10 cellular contexts compared by ENCODE assay signal in genomic region chr2:85935746-85936208, GRCh38. TPM values are rescaled to one million over a fixed set of nuclear protein-coding genes. Genes with fewer than 3 reads are reported as not detected.
DNase-seq lines count a peak whose midpoint lies in the region; ATAC-seq, FAIRE-seq and TF ChIP-seq lines count a peak whose summit lies in the region.
"Had no signal": no experiment of that assay in that cellular context is flagged by ENCODE, and none has a peak within 500 bp of the region (broad histone marks: within the 10 kb centered on the region; RNA-seq: fewer than 3 reads in every experiment).

No MANE protein-coding gene starts in this region.

- H3K4me1 ChIP-seq in NT2/D1 (ENCODE audit: insufficient read depth, insufficient read length) = no peaks in the 10 kb centered on the region
- peaks cover 5 to 8% (median 6%) of the 10 kb centered on the region in 4 experiments; a peak in 6 of 7 replicates for H3K4me1 ChIP-seq in H1 (replicated peaks in 1 of 4; ENCODE audit: control insufficient read depth in 3 of 4, insufficient read depth in 4 of 4, low read length in 3 of 4)

- H2BK12ac ChIP-seq in H1 (ENCODE audit: low read depth, low read length) = no peak overlapping the region

- no peak overlapping the region for H3K14ac ChIP-seq in H1 (ENCODE audit: insufficient read length)

- H3K23me2 ChIP-seq in H1 (ENCODE audit: low read depth, low read length) = no peaks in the 10 kb centered on the region

- TF ChIP-seq EP300 in H1 (IDR thresholded peaks at IDR 0.05; ENCODE audit: borderline replicate concordance in 1 of 2, low read depth in 2 of 2, low read length in 2 of 2) = no peak

- FAIRE-seq in H1 (lab: Jason Lieb, UNC) = no peak

- no peaks in the 10 kb centered on the region for H4K20me1 ChIP-seq in H1 (replicated peaks in 1 of 2; ENCODE audit: control insufficient read depth in 1 of 2, insufficient read depth in 2 of 2, low read length in 2 of 2)

- peak overlapping the region; percentile 32 to 42; a peak in 2 of 4 replicates for H3K4me2 ChIP-seq in H1 (ENCODE audit: insufficient read depth in 1 of 2, low read depth in 2 of 2, low read length in 2 of 2)

- TF ChIP-seq RAD21 in H1 (IDR thresholded peaks at IDR 0.05 in 1 of 2, conservative IDR thresholded peaks at IDR 0.05 in 1 of 2; ENCODE audit: low read depth in 2 of 2, low read length in 2 of 2) = no peak

- H3K9ac ChIP-seq in NT2/D1 (ENCODE audit: insufficient read length, low read depth) (no peak overlapping the region), H1 (replicated peaks in 1 of 4; ENCODE audit: extremely low read depth in 1 of 4, low read depth in 3 of 4, low read length in 3 of 4) (no peak overlapping the region)

- CTCF ChIA-PET in H1 (lab: Charles Lee; ENCODE audit: partially characterized antibody) = interaction anchor here (1.1 to 1.3 kb wide), 2 partner anchors 14 to 106 kb away, joined by 3 read pairs; no protein-coding TSS in a partner anchor

- no peaks in the 10 kb centered on the region for H3K36me3 ChIP-seq in NT2/D1 (ENCODE audit: insufficient read depth, insufficient read length, low read length)
- H3K36me3 ChIP-seq in H1 (ENCODE audit: control insufficient read depth in 2 of 4, insufficient read depth in 4 of 4, low read length in 3 of 4) = no peaks in the 10 kb centered on the region

- no peak overlapping the region for H2BK15ac ChIP-seq in H1 (ENCODE audit: low read length)

- no peak overlapping the region for H2AK5ac ChIP-seq in H1 (ENCODE audit: low read depth, low read length)

- H3K27me3 ChIP-seq in NT2/D1 (ENCODE audit: insufficient read depth, insufficient read length) (no peaks in the 10 kb centered on the region), H1 (replicated peaks in 1 of 4; ENCODE audit: control insufficient read depth in 3 of 4, extremely low read depth in 1 of 4, insufficient read depth in 3 of 4, low read length in 3 of 4) (no peaks in the 10 kb centered on the region)

- no peaks in the 10 kb centered on the region for H3K79me2 ChIP-seq in H1 (ENCODE audit: control insufficient read depth in 1 of 2, insufficient read depth in 2 of 2, low read length in 2 of 2)

- no peaks in the 10 kb centered on the region for H3K9me3 ChIP-seq in NT2/D1 (ENCODE audit: insufficient read depth, low read length)
- H3K9me3 ChIP-seq in H1 (ENCODE audit: insufficient read depth in 2 of 2, low read depth in 1 of 2, low read length in 1 of 2) = peaks cover 0 to 3% of the 10 kb centered on the region in 2 experiments; a peak in 1 of 4 replicates

- DNase-seq in ELF-1 (ENCODE audit: low read depth, low spot score) (peak; percentile 78), NT2/D1 (ENCODE audit: low read depth, low spot score) (peak; percentile 70), H1 (ENCODE audit: low read depth in 1 of 2, low spot score in 2 of 2) (peak in 1 of 2 experiments; percentile 25), non-pigmented ciliary epithelial cell (ENCODE audit: low read depth) (peak; percentile 75), putamen (ENCODE audit: low spot score) (no peak), MV-4-11 (lab: John Stamatoyannopoulos, UW) (no peak)
- DNase-seq: stimulated activated CD8-positive, alpha-beta memory T cell treated with anti-CD3 and anti-CD28 coated beads, Interleukin-4, amount 100 ng/mL, for 48 hours had no signal

- H3K23ac ChIP-seq in H1 (ENCODE audit: insufficient read length) = no peak overlapping the region

- no peak overlapping the region for H2AFZ ChIP-seq in H1 (ENCODE audit: low read length)

- no peak overlapping the region for H4K91ac ChIP-seq in H1 (replicated peaks; ENCODE audit: insufficient read length, low read length)

- no peak overlapping the region for H3K4ac ChIP-seq in H1 (replicated peaks; ENCODE audit: insufficient read length, low read depth, low read length)

- no peak for TF ChIP-seq POLR2A in H1 (IDR thresholded peaks at IDR 0.05; ENCODE audit: control extremely low read depth in 1 of 2, low read depth in 2 of 2, low read length in 2 of 2)

- H2BK120ac ChIP-seq in H1 (replicated peaks; ENCODE audit: low read depth, low read length) = no peak overlapping the region

- H2BK5ac ChIP-seq in H1 (ENCODE audit: low read depth, low read length) = no peak overlapping the region

- H3K18ac ChIP-seq in H1 (ENCODE audit: extremely low read depth, low read length) = no peak overlapping the region

- TF ChIP-seq CTCF in H1 (IDR thresholded peaks at IDR 0.05; ENCODE audit: control extremely low read depth in 1 of 3, insufficient read depth in 1 of 3, low read depth in 1 of 3, low read length in 3 of 3) = no peak

- no peak overlapping the region for H3K27ac ChIP-seq in H1 (ENCODE audit: low read depth, low read length)
- H3K27ac ChIP-seq: HL-60 had no signal

- H3K56ac ChIP-seq in H1 (replicated peaks; ENCODE audit: insufficient read length, low read depth, low read length) = no peak overlapping the region

- ATAC-seq in GM19023 (IDR thresholded peaks at IDR 0.05; ENCODE audit: unreplicated experiment) (no peak), HG02885 (IDR thresholded peaks at IDR 0.05; ENCODE audit: poor library complexity, unreplicated experiment) (no peak)

- no peak overlapping the region for H2BK20ac ChIP-seq in H1 (ENCODE audit: low read length)

- H3K4me3 ChIP-seq in NT2/D1 (ENCODE audit: insufficient read length, low read depth) (no peak overlapping the region), H1 (ENCODE audit: extremely low read depth in 1 of 4, insufficient read depth in 2 of 4, low read depth in 3 of 4, low read length in 4 of 4) (no peak overlapping the region)

- 50% methylated on average over 3 of the region's 3 CpGs; no CpG with 5 or more reads in 1 of the 2 experiments for WGBS in H1 (ENCODE audit: extremely low coverage in 1 of 2, insufficient coverage in 1 of 2, insufficient read length in 1 of 2, insufficient replicate concordance in 2 of 2, low coverage in 1 of 2, low lambda C conversion rate in 2 of 2, missing lambda C conversion rate in 1 of 2), 2 experiments

- H4K8ac ChIP-seq in H1 (ENCODE audit: extremely low read depth, insufficient read depth, low read length) = no peak overlapping the region

- H4K5ac ChIP-seq in H1 (ENCODE audit: insufficient read length, low read depth, low read length) = no peak overlapping the region

- H3K79me1 ChIP-seq in H1 (ENCODE audit: low read depth, low read length) = no peaks in the 10 kb centered on the region

- POLR2A ChIA-PET in H1 (lab: Charles Lee; ENCODE audit: partially characterized antibody) = no interaction called here

TF ChIP-seq in H1, 55 proteins besides CTCF, POLR2A, EP300 and RAD21 (continues in another document):
- TF ChIP-seq SIX5 (IDR thresholded peaks at IDR 0.05; ENCODE audit: low read depth, low read length) (no peak), GABPA (IDR thresholded peaks at IDR 0.05; ENCODE audit: borderline replicate concordance, insufficient read depth, low read length) (no peak), EZH2 (IDR thresholded peaks at IDR 0.05; ENCODE audit: low read depth, low read length, severe bottlenecking) (no peak), JUN (IDR thresholded peaks at IDR 0.05; ENCODE audit: low read depth, low read length) (peak; percentile 67; the same call in 1 of the 2 replicates), SIRT6 (IDR thresholded peaks at IDR 0.05; ENCODE audit: low read length) (no peak), ZNF274 (IDR thresholded peaks at IDR 0.05; ENCODE audit: borderline replicate concordance, extremely low read depth, low read length) (no peak)

RNA-seq across cellular contexts. Expression of gene ST3GAL5, which starts 47.0 kb away (rescaled TPM):
- total RNA-seq in H1 (2021; fragmentation: NEBNext Ultra II Directional; extraction: Animal tissue kit (Norgen Biotek cat#: 25700)) = 3.0 and 4.5 TPM in 2 replicates
- polyA plus RNA-seq in H1 (2011; rRNA removed) = 1.6 and 1.9 TPM in 2 replicates
- polyA plus RNA-seq in H1 (2011; cell fraction: cytosol; rRNA removed) = 2.4 TPM
- polyA plus RNA-seq in H1 (2011; cell fraction: nucleus; rRNA removed) = 1.8 TPM
- 2.3 to 3.2 TPM (median 2.6 TPM) in 4 replicates for polyA plus RNA-seq in H1 (2012, experiment 1 of 2)
- polyA plus RNA-seq in H1 (2012, experiment 2 of 2) = 1.3 TPM
- 3.6 TPM for polyA plus RNA-seq in H1 (2013, experiment 1 of 2)
- polyA plus RNA-seq in H1 (2013, experiment 2 of 2) = 3.3 TPM
- polyA minus RNA-seq in H1 (2011; rRNA and poly(A)+ RNA removed) = 4.4 and 6.3 TPM in 2 replicates
- polyA minus RNA-seq in H1 (2011; cell fraction: cytosol; rRNA and poly(A)+ RNA removed) = 2.9 TPM
- 8.2 TPM for polyA minus RNA-seq in H1 (2011; cell fraction: nucleus; rRNA and poly(A)+ RNA removed)

Comparison
In these comparisons a context has a peak if more than half of its experiments do, and no peak if none do; other contexts are left out.
1. DNase-seq: peak in ELF-1 (single experiment), NT2/D1 (single experiment) and non-pigmented ciliary epithelial cell (single experiment); none in putamen (single experiment) and MV-4-11 (single experiment).